In the genomic region with DNA sequence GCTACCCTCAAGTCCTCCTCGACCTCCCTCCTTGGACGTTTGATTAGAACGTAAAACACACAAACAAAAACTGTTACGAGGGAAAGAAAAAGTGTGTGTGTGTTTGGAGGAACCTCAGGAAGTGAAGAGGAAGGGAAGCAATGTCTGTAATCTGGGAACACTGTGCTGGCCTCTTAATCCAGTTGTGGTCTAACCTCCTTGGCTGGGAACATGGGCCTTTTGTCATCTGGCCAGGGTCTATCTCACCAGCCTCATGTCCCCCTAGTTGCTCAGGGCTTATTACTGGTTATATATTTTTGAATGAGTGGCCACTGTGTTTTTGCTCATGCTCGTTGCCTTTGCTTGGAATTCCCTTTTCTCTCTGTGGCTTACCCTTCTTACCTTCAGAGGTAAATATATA, we compare ENCODE assay signal across 22 cellular contexts.
"Had no signal": no experiment of that assay in that cellular context is flagged by ENCODE, and none has a peak within 500 bp of the region (broad histone marks: within the 10 kb centered on the region; RNA-seq: fewer than 3 reads in every experiment).

No MANE protein-coding gene starts in this region.

- ATAC-seq: gastrocnemius medialis, heart left ventricle had no signal

- H3K27ac ChIP-seq: coronary artery, gastrocnemius medialis, heart left ventricle, thyroid gland, VCaP had no signal

- H3K36me3 ChIP-seq: gastrocnemius medialis, heart left ventricle, thyroid gland had no signal

- H3K27me3 ChIP-seq: gastrocnemius medialis, heart left ventricle, thyroid gland had no signal

- H3K9me3 Mint-ChIP-seq: nephron progenitor cell had no signal

- H3K4me3 Mint-ChIP-seq: mesothelial cell of epicardium, nephron progenitor cell had no signal

- H3K9me3 ChIP-seq: gastrocnemius medialis, heart left ventricle, thyroid gland had no signal

- H3K36me3 Mint-ChIP-seq: mesothelial cell of epicardium had no signal

- H3K4me1 ChIP-seq: gastrocnemius medialis, heart left ventricle, thyroid gland had no signal

- FAIRE-seq: islet of Langerhans had no signal

- H3K4me3 ChIP-seq: coronary artery, gastrocnemius medialis, heart left ventricle, thyroid gland had no signal

- DNase-seq: activated CD4-positive, alpha-beta T cell treated with anti-CD3 and anti-CD28 coated beads, Interleukin-2, amount 50 U/mL, for 1 hour; activated CD4-positive, CD25-positive, alpha-beta regulatory T cell treated with anti-CD3 and anti-CD28 coated beads, Interleukin-2, amount 50 U/mL, for 72 hours; activated CD8-positive, alpha-beta memory T cell treated with anti-CD3 and anti-CD28 coated beads, Interleukin-2, amount 50 U/mL, for 4 hours; activated effector memory CD4-positive, alpha-beta T cell treated with Interleukin-2 at 50 U/mL for 16 hours; activated naive CD4-positive, alpha-beta T cell treated with anti-CD3 and anti-CD28 coated beads, Interleukin-2, amount 50 U/mL, for 16 hours; activated T-cell treated with anti-CD3 and anti-CD28 coated beads, Interleukin-2, amount 50 U/mL, for 48 hours; aorta; gastrocnemius medialis; heart left ventricle; left cardiac atrium; nephron progenitor cell; occipital lobe; posterior cingulate gyrus; retina; stimulated activated CD8-positive, alpha-beta memory T cell treated with anti-CD3 and anti-CD28 coated beads, Interleukin-4, amount 100 ng/mL, for 48 hours; stimulated activated naive CD4-positive, alpha-beta T cell; T-helper 2 cell; thyroid gland had no signal
